In the genomic region with DNA sequence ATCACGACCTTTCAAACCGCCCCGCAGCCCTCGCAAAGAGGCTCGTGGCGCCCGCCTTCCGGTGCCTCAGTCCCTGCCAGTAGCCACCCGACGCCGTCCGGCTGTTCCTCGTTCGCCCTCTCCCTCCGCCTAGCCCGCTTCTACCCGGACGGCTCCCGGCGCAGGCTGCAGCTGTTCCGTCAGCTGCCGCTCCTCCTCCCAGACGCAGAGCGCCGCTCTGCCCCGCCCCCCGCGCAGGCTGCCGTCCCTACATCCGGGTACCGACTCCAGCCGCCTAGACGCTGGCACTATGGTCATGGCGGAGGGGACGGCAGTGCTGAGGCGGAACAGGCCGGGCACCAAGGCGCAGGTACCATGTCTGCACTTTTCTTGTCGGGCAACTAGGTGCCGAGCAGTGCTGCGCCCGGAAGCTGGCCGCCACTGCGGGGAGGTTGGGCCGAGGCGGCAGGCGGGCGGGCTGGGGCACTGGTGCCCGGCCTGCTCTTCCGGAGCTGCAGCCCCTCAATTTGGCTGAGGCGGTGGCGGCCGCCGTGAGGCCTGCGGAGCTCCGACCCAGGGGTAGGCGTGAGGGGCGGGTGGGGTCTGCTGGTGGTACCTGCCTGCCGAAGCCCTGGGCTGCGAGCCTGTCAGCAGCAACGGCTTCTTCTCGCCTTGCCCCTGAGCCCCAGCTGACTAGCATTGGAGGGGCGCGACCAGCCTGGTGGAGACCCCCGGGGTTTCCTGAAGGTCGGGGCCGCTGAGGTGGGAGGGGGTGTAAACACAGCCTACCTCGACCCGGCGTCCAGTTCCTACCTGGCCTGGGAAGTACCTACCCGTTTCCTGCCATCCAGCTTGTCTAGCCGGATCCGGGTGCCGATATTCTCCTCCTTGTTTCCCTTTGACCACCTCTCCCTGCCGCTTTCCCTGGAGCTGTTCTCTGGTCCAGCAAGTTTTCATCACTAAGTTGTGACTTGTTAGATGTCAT, we compare ENCODE assay signal across 1 cellular context.
TF ChIP-seq lines count a peak whose summit lies in the region.

A gene (plus strand): TSS at position 269 of the 964 bp plus-strand sequence. CDS start 21 bp downstream, at position 290.

TF ChIP-seq in GM12878, 131 proteins besides CTCF, POLR2A, EP300 and RAD21 (continued from another document and continues in another):
- TF ChIP-seq SP1 (IDR thresholded peaks at IDR 0.05; ENCODE audit: low read depth, low read length) (peak; percentile 81), CREB1 (IDR thresholded peaks at IDR 0.05; ENCODE audit: low read depth) (peak; percentile 85), KLF5 (IDR thresholded peaks at IDR 0.05; ENCODE audit: partially characterized antibody) (peak; percentile 64), NR2C1 (IDR thresholded peaks at IDR 0.05) (peak; percentile 49; the same call in 1 of the 2 replicates), BRCA1 (IDR thresholded peaks at IDR 0.05; ENCODE audit: low read depth, low read length) (no peak), IKZF2 (IDR thresholded peaks at IDR 0.05) (peak; percentile 44 to 70; a peak in 3 of 4 replicates), SREBF1 (IDR thresholded peaks at IDR 0.05; ENCODE audit: low read length) (peak; percentile 69), TCF12 (IDR thresholded peaks at IDR 0.05; ENCODE audit: low read depth, low read length) (peak; percentile 91), HDGF (IDR thresholded peaks at IDR 0.05) (peak; percentile 95), HCFC1 (IDR thresholded peaks at IDR 0.05; ENCODE audit: low read length) (peak; percentile 67), STAT3 (IDR thresholded peaks at IDR 0.05; ENCODE audit: low read depth, low read length) (no peak), ETV6 (conservative IDR thresholded peaks at IDR 0.05 in 1 of 2, IDR thresholded peaks at IDR 0.05 in 1 of 2; ENCODE audit: borderline replicate concordance in 1 of 2, low read depth in 1 of 2) (peak in 1 of 2 experiments; percentile 9; a peak in 1 of 4 replicates), POLR2AphosphoS5 (IDR thresholded peaks at IDR 0.05; ENCODE audit: low read length) (peak; percentile 87; the same call in 1 of the 2 replicates), YBX1 (IDR thresholded peaks at IDR 0.05) (no peak), ZZZ3 (IDR thresholded peaks at IDR 0.05; ENCODE audit: control insufficient read depth, insufficient read length, low read depth) (no peak), CEBPB (IDR thresholded peaks at IDR 0.05; ENCODE audit: borderline replicate concordance in 1 of 2, low read depth in 2 of 2, low read length in 2 of 2) (0 out of 4 replicates have a peak, but pooled peaks of 1 of the 2 experiments have one; percentile 15), KAT2A (conservative IDR thresholded peaks at IDR 0.05; ENCODE audit: control insufficient read depth, low read depth, low read length) (peak; percentile 45; the same call in 1 of the 2 replicates), CHD4 (IDR thresholded peaks at IDR 0.05) (no peak), SIN3A (IDR thresholded peaks at IDR 0.05; ENCODE audit: low read depth, low read length) (peak; percentile 90; the same call in 1 of the 2 replicates), BACH1 (IDR thresholded peaks at IDR 0.05; ENCODE audit: borderline replicate concordance) (peak; percentile 93), NBN (IDR thresholded peaks at IDR 0.05) (peak; percentile 97), RFX5 (IDR thresholded peaks at IDR 0.05; ENCODE audit: low read depth, low read length) (0 out of 2 replicates have a peak, but pooled peaks have one; percentile 46), NRF1 (conservative IDR thresholded peaks at IDR 0.05; ENCODE audit: low read depth, low read length) (peak; percentile 56; the same call in 1 of the 2 replicates), FOS (IDR thresholded peaks at IDR 0.05; ENCODE audit: borderline replicate concordance, extremely low read depth, insufficient read length) (no peak), GABPA (IDR thresholded peaks at IDR 0.05; ENCODE audit: low read depth) (peak; percentile 77; the same call in 1 of the 2 replicates), LARP7 (IDR thresholded peaks at IDR 0.05) (peak; percentile 98), EED (IDR thresholded peaks at IDR 0.05; ENCODE audit: low read depth) (peak; percentile 45), SRF (IDR thresholded peaks at IDR 0.05; ENCODE audit: low read depth in 2 of 2, low read length in 2 of 2) (0 out of 4 replicates have a peak, but pooled peaks have one; percentile 27 to 53), FOXK2 (IDR thresholded peaks at IDR 0.05) (peak; percentile 57)
- TF ChIP-seq, protein P1, sequence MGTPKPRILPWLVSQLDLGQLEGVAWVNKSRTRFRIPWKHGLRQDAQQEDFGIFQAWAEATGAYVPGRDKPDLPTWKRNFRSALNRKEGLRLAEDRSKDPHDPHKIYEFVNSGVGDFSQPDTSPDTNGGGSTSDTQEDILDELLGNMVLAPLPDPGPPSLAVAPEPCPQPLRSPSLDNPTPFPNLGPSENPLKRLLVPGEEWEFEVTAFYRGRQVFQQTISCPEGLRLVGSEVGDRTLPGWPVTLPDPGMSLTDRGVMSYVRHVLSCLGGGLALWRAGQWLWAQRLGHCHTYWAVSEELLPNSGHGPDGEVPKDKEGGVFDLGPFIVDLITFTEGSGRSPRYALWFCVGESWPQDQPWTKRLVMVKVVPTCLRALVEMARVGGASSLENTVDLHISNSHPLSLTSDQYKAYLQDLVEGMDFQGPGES (IDR thresholded peaks at IDR 0.05) = peak; percentile 49; the same call in 1 of the 2 replicates
- TF ChIP-seq, protein P2, sequence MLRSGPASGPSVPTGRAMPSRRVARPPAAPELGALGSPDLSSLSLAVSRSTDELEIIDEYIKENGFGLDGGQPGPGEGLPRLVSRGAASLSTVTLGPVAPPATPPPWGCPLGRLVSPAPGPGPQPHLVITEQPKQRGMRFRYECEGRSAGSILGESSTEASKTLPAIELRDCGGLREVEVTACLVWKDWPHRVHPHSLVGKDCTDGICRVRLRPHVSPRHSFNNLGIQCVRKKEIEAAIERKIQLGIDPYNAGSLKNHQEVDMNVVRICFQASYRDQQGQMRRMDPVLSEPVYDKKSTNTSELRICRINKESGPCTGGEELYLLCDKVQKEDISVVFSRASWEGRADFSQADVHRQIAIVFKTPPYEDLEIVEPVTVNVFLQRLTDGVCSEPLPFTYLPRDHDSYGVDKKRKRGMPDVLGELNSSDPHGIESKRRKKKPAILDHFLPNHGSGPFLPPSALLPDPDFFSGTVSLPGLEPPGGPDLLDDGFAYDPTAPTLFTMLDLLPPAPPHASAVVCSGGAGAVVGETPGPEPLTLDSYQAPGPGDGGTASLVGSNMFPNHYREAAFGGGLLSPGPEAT (IDR thresholded peaks at IDR 0.05; ENCODE audit: low read depth) = peak; percentile 31; the same call in 1 of the 2 replicates
- TF ChIP-seq, protein P3, sequence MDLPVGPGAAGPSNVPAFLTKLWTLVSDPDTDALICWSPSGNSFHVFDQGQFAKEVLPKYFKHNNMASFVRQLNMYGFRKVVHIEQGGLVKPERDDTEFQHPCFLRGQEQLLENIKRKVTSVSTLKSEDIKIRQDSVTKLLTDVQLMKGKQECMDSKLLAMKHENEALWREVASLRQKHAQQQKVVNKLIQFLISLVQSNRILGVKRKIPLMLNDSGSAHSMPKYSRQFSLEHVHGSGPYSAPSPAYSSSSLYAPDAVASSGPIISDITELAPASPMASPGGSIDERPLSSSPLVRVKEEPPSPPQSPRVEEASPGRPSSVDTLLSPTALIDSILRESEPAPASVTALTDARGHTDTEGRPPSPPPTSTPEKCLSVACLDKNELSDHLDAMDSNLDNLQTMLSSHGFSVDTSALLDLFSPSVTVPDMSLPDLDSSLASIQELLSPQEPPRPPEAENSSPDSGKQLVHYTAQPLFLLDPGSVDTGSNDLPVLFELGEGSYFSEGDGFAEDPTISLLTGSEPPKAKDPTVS (IDR thresholded peaks at IDR 0.05; ENCODE audit: low read depth, low read length) = peak; percentile 78; the same call in 1 of the 2 replicates
- TF ChIP-seq, protein P4, sequence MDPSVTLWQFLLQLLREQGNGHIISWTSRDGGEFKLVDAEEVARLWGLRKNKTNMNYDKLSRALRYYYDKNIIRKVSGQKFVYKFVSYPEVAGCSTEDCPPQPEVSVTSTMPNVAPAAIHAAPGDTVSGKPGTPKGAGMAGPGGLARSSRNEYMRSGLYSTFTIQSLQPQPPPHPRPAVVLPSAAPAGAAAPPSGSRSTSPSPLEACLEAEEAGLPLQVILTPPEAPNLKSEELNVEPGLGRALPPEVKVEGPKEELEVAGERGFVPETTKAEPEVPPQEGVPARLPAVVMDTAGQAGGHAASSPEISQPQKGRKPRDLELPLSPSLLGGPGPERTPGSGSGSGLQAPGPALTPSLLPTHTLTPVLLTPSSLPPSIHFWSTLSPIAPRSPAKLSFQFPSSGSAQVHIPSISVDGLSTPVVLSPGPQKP (IDR thresholded peaks at IDR 0.05; ENCODE audit: low read depth, low read length) = peak; percentile 81
- TF ChIP-seq, protein P5, sequence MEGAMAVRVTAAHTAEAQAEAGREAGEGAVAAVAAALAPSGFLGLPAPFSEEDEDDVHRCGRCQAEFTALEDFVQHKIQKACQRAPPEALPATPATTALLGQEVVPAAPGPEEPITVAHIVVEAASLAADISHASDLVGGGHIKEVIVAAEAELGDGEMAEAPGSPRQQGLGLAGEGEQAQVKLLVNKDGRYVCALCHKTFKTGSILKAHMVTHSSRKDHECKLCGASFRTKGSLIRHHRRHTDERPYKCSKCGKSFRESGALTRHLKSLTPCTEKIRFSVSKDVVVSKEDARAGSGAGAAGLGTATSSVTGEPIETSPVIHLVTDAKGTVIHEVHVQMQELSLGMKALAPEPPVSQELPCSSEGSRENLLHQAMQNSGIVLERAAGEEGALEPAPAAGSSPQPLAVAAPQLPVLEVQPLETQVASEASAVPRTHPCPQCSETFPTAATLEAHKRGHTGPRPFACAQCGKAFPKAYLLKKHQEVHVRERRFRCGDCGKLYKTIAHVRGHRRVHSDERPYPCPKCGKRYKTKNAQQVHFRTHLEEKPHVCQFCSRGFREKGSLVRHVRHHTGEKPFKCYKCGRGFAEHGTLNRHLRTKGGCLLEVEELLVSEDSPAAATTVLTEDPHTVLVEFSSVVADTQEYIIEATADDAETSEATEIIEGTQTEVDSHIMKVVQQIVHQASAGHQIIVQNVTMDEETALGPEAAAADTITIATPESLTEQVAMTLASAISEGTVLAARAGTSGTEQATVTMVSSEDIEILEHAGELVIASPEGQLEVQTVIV (IDR thresholded peaks at IDR 0.05; ENCODE audit: borderline replicate concordance, partially characterized antibody) = peak; percentile 88
- TF ChIP-seq, protein P6, sequence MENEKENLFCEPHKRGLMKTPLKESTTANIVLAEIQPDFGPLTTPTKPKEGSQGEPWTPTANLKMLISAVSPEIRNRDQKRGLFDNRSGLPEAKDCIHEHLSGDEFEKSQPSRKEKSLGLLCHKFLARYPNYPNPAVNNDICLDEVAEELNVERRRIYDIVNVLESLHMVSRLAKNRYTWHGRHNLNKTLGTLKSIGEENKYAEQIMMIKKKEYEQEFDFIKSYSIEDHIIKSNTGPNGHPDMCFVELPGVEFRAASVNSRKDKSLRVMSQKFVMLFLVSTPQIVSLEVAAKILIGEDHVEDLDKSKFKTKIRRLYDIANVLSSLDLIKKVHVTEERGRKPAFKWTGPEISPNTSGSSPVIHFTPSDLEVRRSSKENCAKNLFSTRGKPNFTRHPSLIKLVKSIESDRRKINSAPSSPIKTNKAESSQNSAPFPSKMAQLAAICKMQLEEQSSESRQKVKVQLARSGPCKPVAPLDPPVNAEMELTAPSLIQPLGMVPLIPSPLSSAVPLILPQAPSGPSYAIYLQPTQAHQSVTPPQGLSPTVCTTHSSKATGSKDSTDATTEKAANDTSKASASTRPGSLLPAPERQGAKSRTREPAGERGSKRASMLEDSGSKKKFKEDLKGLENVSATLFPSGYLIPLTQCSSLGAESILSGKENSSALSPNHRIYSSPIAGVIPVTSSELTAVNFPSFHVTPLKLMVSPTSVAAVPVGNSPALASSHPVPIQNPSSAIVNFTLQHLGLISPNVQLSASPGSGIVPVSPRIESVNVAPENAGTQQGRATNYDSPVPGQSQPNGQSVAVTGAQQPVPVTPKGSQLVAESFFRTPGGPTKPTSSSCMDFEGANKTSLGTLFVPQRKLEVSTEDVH (IDR thresholded peaks at IDR 0.05; ENCODE audit: low read depth, partially characterized antibody) = no peak
- TF ChIP-seq, protein P7, sequence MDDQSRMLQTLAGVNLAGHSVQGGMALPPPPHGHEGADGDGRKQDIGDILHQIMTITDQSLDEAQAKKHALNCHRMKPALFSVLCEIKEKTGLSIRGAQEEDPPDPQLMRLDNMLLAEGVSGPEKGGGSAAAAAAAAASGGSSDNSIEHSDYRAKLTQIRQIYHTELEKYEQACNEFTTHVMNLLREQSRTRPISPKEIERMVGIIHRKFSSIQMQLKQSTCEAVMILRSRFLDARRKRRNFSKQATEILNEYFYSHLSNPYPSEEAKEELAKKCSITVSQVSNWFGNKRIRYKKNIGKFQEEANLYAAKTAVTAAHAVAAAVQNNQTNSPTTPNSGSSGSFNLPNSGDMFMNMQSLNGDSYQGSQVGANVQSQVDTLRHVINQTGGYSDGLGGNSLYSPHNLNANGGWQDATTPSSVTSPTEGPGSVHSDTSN (IDR thresholded peaks at IDR 0.05; ENCODE audit: insufficient replicate concordance, low read depth, low read length) = peak; percentile 39
- TF ChIP-seq, protein P8, sequence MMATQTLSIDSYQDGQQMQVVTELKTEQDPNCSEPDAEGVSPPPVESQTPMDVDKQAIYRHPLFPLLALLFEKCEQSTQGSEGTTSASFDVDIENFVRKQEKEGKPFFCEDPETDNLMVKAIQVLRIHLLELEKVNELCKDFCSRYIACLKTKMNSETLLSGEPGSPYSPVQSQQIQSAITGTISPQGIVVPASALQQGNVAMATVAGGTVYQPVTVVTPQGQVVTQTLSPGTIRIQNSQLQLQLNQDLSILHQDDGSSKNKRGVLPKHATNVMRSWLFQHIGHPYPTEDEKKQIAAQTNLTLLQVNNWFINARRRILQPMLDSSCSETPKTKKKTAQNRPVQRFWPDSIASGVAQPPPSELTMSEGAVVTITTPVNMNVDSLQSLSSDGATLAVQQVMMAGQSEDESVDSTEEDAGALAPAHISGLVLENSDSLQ (IDR thresholded peaks at IDR 0.05) = peak; percentile 85
- TF ChIP-seq, protein P9, sequence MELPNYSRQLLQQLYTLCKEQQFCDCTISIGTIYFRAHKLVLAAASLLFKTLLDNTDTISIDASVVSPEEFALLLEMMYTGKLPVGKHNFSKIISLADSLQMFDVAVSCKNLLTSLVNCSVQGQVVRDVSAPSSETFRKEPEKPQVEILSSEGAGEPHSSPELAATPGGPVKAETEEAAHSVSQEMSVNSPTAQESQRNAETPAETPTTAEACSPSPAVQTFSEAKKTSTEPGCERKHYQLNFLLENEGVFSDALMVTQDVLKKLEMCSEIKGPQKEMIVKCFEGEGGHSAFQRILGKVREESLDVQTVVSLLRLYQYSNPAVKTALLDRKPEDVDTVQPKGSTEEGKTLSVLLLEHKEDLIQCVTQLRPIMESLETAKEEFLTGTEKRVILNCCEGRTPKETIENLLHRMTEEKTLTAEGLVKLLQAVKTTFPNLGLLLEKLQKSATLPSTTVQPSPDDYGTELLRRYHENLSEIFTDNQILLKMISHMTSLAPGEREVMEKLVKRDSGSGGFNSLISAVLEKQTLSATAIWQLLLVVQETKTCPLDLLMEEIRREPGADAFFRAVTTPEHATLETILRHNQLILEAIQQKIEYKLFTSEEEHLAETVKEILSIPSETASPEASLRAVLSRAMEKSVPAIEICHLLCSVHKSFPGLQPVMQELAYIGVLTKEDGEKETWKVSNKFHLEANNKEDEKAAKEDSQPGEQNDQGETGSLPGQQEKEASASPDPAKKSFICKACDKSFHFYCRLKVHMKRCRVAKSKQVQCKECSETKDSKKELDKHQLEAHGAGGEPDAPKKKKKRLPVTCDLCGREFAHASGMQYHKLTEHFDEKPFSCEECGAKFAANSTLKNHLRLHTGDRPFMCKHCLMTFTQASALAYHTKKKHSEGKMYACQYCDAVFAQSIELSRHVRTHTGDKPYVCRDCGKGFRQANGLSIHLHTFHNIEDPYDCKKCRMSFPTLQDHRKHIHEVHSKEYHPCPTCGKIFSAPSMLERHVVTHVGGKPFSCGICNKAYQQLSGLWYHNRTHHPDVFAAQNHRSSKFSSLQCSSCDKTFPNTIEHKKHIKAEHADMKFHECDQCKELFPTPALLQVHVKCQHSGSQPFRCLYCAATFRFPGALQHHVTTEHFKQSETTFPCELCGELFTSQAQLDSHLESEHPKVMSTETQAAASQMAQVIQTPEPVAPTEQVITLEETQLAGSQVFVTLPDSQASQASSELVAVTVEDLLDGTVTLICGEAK (IDR thresholded peaks at IDR 0.05; ENCODE audit: borderline replicate concordance) = peak; percentile 86
